Comparison of ENCODE assay signal across 8 cellular contexts in genomic region chr13:97433727-97434416, GRCh38. TPM values are rescaled to one million over a fixed set of nuclear protein-coding genes. Genes with fewer than 3 reads are reported as not detected.
DNase-seq lines count a peak whose midpoint lies in the region; ATAC-seq and TF ChIP-seq lines count a peak whose summit lies in the region.

RAP2A (plus strand) TSS chr13:97434169; CDS start chr13:97434471, 302 bp downstream.

- H3K4me3 ChIP-seq in HUES64 (ENCODE audit: low read length) (peak within 1 kb of the TSS; percentile 100), OCI-LY3 (ENCODE audit: low read length) (peak within 1 kb of the TSS; percentile 98)

- H3K36me3 ChIP-seq in HUES64 (ENCODE audit: insufficient read depth, low read length) (peaks cover 16% of the 10 kb centered on the region), OCI-LY3 (replicated peaks; ENCODE audit: low read depth, low read length) (peaks cover 15% of the 10 kb centered on the region)

- DNase-seq in COR-L47 (lab: John Stamatoyannopoulos, UW) (peak; percentile 93), endothelial cell (ENCODE audit: low spot score) (peak; percentile 93), middle frontal gyrus (ENCODE audit: extremely low spot score, low spot score) (peak; percentile 79)
- DNase-seq in activated CD8-positive, alpha-beta memory T cell treated with anti-CD3 and anti-CD28 coated beads, Interleukin-2, amount 50 U/mL, for 48 hours, result peak; percentile 93
- DNase-seq in stimulated activated CD8-positive, alpha-beta memory T cell treated with anti-CD3 and anti-CD28 coated beads, Interleukin-2, amount 100 ng/mL, for 1 hour (ENCODE audit: low read depth in 2 of 2), result peak; percentile 77 to 86

- H3K36me3 Mint-ChIP-seq in endothelial cell (ENCODE audit: low read depth, unreplicated experiment), result peaks cover 4% of the 10 kb centered on the region

- peak within 1 kb of the TSS; percentile 96 for H3K4me2 ChIP-seq in OCI-LY3 (ENCODE audit: low read length)

- H3K9me3 ChIP-seq in HUES64 (ENCODE audit: insufficient read depth, low read depth, low read length) (no peaks in the 10 kb centered on the region), OCI-LY3 (ENCODE audit: insufficient read depth, low read length) (no peaks in the 10 kb centered on the region)

- H4K20me1 ChIP-seq in OCI-LY3 (ENCODE audit: insufficient read depth, low read length), result peaks cover 19% of the 10 kb centered on the region

- ATAC-seq in GM21447 (IDR thresholded peaks at IDR 0.05; ENCODE audit: unreplicated experiment), result peak; percentile 38

- H3K27ac ChIP-seq in HUES64 (ENCODE audit: low read depth, low read length) (peak within 1 kb of the TSS; percentile 92), OCI-LY3 (ENCODE audit: low read length) (peak within 1 kb of the TSS; percentile 90)

- peak within 1 kb of the TSS; percentile 98 for H3K4me3 Mint-ChIP-seq in endothelial cell (ENCODE audit: unreplicated experiment)

- peak within 1 kb of the TSS; percentile 97 for H3K27ac Mint-ChIP-seq in endothelial cell (ENCODE audit: unreplicated experiment)

- no peak for TF ChIP-seq CTCF in OCI-LY3 (IDR thresholded peaks at IDR 0.05; ENCODE audit: low read depth, low read length)
- no peak for TF ChIP-seq CTCF in endothelial cell (IDR thresholded peaks at IDR 0.05; ENCODE audit: unreplicated experiment)

- no peaks in the 10 kb centered on the region for H3K27me3 ChIP-seq in HUES64 (ENCODE audit: insufficient read depth, low read length)
- H3K27me3 ChIP-seq in OCI-LY3 (ENCODE audit: low read depth, low read length), result no peaks in the 10 kb centered on the region

- peaks cover 35% of the 10 kb centered on the region for H3K79me2 ChIP-seq in OCI-LY3 (ENCODE audit: low read length)

- peaks cover 12% of the 10 kb centered on the region for H3K27me3 Mint-ChIP-seq in endothelial cell (ENCODE audit: unreplicated experiment)

- under 1% methylated on average over 97 of the region's 97 CpGs for WGBS in HUES64

- peak within 1 kb of the TSS; percentile 93 for H2AFZ ChIP-seq in OCI-LY3 (ENCODE audit: low read depth, low read length)

- H3K9ac ChIP-seq in HUES64 (ENCODE audit: low read depth, low read length) (peak within 1 kb of the TSS; percentile 89), OCI-LY3 (ENCODE audit: low read length) (peak within 1 kb of the TSS; percentile 99)

- H3K4me1 ChIP-seq in HUES64 (ENCODE audit: insufficient read depth, low read length) (peaks cover 8% of the 10 kb centered on the region; the same call in 1 of the 2 replicates), OCI-LY3 (ENCODE audit: low read length) (peaks cover 20% of the 10 kb centered on the region)

- H3K4me1 Mint-ChIP-seq in endothelial cell (ENCODE audit: unreplicated experiment), result peaks cover 28% of the 10 kb centered on the region

- no peaks in the 10 kb centered on the region for H3K9me3 Mint-ChIP-seq in endothelial cell (ENCODE audit: unreplicated experiment)

RNA-seq across cellular contexts. Expression of gene RAP2A, which starts in this region (rescaled TPM):
- 20.2 TPM for polyA plus RNA-seq in HUES64 (2013, experiment 1 of 2)
- 21.6 TPM for polyA plus RNA-seq in HUES64 (2013, experiment 2 of 2)
- total RNA-seq in endothelial cell (ENCODE audit: unreplicated experiment), result 52.3 TPM

Comparison
In these comparisons a context has a peak if more than half of its experiments do, and no peak if none do; other contexts are left out.
1. Peak in every context shown above with its lines: DNase-seq, ATAC-seq, H3K4me3 ChIP-seq and H3K27ac ChIP-seq.